1 cellular context compared by ENCODE assay signal in the genomic region with DNA sequence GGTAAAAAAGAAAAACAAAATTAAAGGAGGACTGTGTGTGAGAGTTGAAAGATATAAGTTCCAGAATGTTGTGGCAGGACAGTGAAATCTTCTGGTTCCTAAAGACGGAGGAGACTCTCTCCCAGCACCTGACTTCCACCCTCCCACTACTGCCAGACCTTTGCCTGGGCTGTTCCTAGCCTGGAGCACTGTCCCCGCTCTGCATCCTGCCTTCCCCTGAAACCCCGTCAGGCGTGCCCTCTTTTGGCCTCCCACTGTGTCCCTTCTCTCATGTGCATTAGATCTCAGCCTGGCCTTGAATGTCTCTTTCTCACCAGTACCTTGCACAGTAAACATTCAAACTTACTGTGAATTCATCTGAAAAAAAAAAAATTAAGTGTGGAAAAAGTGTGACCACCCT.
TF ChIP-seq lines count a peak whose summit lies in the region.

No MANE protein-coding gene starts in this region.

TF ChIP-seq in GM23338, 12 proteins besides CTCF, POLR2A, EP300 and RAD21 (continued from another document):
- TF ChIP-seq CREB1 (CRISPR knock-in tag; IDR thresholded peaks at IDR 0.05; ENCODE audit: low read depth) (no peak), NANOG (IDR thresholded peaks at IDR 0.05; ENCODE audit: borderline replicate concordance) (no peak)
- TF ChIP-seq, protein P1, sequence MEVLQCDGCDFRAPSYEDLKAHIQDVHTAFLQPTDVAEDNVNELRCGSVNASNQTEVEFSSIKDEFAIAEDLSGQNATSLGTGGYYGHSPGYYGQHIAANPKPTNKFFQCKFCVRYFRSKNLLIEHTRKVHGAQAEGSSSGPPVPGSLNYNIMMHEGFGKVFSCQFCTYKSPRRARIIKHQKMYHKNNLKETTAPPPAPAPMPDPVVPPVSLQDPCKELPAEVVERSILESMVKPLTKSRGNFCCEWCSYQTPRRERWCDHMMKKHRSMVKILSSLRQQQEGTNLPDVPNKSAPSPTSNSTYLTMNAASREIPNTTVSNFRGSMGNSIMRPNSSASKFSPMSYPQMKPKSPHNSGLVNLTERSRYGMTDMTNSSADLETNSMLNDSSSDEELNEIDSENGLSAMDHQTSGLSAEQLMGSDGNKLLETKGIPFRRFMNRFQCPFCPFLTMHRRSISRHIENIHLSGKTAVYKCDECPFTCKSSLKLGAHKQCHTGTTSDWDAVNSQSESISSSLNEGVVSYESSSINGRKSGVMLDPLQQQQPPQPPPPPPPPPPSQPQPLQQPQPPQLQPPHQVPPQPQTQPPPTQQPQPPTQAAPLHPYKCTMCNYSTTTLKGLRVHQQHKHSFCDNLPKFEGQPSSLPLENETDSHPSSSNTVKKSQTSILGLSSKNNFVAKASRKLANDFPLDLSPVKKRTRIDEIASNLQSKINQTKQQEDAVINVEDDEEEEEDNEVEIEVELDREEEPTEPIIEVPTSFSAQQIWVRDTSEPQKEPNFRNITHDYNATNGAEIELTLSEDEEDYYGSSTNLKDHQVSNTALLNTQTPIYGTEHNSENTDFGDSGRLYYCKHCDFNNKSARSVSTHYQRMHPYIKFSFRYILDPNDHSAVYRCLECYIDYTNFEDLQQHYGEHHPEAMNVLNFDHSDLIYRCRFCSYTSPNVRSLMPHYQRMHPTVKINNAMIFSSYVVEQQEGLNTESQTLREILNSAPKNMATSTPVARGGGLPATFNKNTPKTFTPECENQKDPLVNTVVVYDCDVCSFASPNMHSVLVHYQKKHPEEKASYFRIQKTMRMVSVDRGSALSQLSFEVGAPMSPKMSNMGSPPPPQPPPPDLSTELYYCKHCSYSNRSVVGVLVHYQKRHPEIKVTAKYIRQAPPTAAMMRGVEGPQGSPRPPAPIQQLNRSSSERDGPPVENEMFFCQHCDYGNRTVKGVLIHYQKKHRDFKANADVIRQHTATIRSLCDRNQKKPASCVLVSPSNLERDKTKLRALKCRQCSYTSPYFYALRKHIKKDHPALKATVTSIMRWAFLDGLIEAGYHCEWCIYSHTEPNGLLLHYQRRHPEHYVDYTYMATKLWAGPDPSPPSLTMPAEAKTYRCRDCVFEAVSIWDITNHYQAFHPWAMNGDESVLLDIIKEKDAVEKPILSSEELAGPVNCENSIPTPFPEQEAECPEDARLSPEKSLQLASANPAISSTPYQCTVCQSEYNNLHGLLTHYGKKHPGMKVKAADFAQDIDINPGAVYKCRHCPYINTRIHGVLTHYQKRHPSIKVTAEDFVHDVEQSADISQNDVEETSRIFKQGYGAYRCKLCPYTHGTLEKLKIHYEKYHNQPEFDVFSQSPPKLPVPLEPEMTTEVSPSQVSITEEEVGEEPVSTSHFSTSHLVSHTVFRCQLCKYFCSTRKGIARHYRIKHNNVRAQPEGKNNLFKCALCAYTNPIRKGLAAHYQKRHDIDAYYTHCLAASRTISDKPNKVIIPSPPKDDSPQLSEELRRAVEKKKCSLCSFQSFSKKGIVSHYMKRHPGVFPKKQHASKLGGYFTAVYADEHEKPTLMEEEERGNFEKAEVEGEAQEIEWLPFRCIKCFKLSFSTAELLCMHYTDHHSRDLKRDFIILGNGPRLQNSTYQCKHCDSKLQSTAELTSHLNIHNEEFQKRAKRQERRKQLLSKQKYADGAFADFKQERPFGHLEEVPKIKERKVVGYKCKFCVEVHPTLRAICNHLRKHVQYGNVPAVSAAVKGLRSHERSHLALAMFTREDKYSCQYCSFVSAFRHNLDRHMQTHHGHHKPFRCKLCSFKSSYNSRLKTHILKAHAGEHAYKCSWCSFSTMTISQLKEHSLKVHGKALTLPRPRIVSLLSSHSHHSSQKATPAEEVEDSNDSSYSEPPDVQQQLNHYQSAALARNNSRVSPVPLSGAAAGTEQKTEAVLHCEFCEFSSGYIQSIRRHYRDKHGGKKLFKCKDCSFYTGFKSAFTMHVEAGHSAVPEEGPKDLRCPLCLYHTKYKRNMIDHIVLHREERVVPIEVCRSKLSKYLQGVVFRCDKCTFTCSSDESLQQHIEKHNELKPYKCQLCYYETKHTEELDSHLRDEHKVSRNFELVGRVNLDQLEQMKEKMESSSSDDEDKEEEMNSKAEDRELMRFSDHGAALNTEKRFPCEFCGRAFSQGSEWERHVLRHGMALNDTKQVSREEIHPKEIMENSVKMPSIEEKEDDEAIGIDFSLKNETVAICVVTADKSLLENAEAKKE (CRISPR knock-in tag; IDR thresholded peaks at IDR 0.05), result no peak
